ENCODE assay signal across 26 cellular contexts in the genomic region with DNA sequence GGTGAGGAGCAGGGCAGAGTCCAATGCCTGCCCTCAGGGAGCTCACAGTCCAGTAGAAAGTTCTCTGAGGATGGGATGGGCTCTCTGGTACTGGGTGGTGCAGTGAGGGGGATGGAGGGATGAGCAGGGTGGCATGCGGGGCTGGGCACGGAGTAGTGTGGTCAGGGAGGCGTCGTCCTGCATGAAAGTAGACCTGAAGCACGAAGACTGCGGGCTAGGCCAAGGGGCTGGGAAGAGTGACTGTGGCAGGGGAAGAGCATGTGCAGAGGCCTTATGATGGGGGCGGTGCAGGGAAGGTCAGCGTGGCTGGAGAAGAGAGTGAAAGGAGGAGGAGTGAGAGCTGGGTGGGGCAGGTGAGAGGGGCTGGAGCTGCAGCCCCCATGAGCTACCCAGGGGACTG. TPM values are rescaled to one million over a fixed set of nuclear protein-coding genes. Genes with fewer than 3 reads are reported as not detected.
"Had no signal": no experiment of that assay in that cellular context is flagged by ENCODE, and none has a peak within 500 bp of the region (broad histone marks: within the 10 kb centered on the region; RNA-seq: fewer than 3 reads in every experiment).

No MANE protein-coding gene starts in this region.

- H3K4me3 ChIP-seq: lung, pancreas, right lobe of liver, smooth muscle cell, thoracic aorta had no signal

- H3K4me3 Mint-ChIP-seq: activated CD4-positive, alpha-beta memory T cell treated with anti-CD3 and anti-CD28 coated beads, Interleukin-2, amount 10 ng/mL, durations not matched to agents 7 days and 5 days; activated CD4-positive, alpha-beta T cell treated with anti-CD3 and anti-CD28 coated beads, Interleukin-2, amount 10 ng/mL, durations not matched to agents 24 days and 14 days; activated naive CD4-positive, alpha-beta T cell treated with anti-CD3 and anti-CD28 coated beads, Interleukin-2, amount 10 ng/mL, durations not matched to agents 7 days and 5 days; activated T-cell treated with anti-CD3 and anti-CD28 coated beads, Interleukin-2, amount 50 U/mL, for 72 hours; naive thymus-derived CD4-positive, alpha-beta T cell; stimulated activated naive B cell treated with anti-CD40 and anti-IgM and Interleukin-4, amounts not matched to agents 10 μg/mL and 1 μg/mL and 100 μg/mL, for 72 hours; T-helper 2 cell treated with Interferon-gamma antibody and Interleukin-4, amounts not matched to agents 5 μg/mL and 100 μg/mL, for 36 hours; type B pancreatic cell had no signal

- H3K9me3 Mint-ChIP-seq: activated naive CD4-positive, alpha-beta T cell treated with anti-CD3 and anti-CD28 coated beads, Interleukin-2, amount 10 ng/mL, durations not matched to agents 7 days and 5 days had no signal

- ATAC-seq: activated CD4-positive, CD25-positive, alpha-beta regulatory T cell treated with anti-CD3 and anti-CD28 coated beads, Interleukin-2, amount 50 U/mL, for 24 hours; activated T-cell treated with anti-CD3 and anti-CD28 coated beads, Interleukin-2, amount 50 U/mL, for 72 hours; left lobe of liver; naive thymus-derived CD4-positive, alpha-beta T cell; pancreas; right lobe of liver; stimulated activated naive B cell treated with anti-CD40 and anti-IgM and Interleukin-4, amounts not matched to agents 10 μg/mL and 1 μg/mL and 100 μg/mL, for 72 hours had no signal

- H3K27ac ChIP-seq: foreskin keratinocyte, pancreas, right lobe of liver, thoracic aorta, VCaP had no signal

- H3K27me3 ChIP-seq: pancreas, right lobe of liver had no signal

- DNase-seq: activated CD4-positive, alpha-beta memory T cell treated with anti-CD3 and anti-CD28 coated beads, Interleukin-2, amount 10 ng/mL, durations not matched to agents 7 days and 5 days; activated CD4-positive, alpha-beta T cell treated with anti-CD3 and anti-CD28 coated beads, Interleukin-2, amount 10 ng/mL, durations not matched to agents 24 days and 14 days; activated effector memory CD4-positive, alpha-beta T cell treated with Interleukin-2 at 50 U/mL for 16 hours; activated naive CD4-positive, alpha-beta T cell treated with anti-CD3 and anti-CD28 coated beads, Interleukin-2, amount 10 ng/mL, durations not matched to agents 7 days and 5 days; activated T-cell treated with anti-CD3 and anti-CD28 coated beads, Interleukin-2, amount 50 U/mL, for 72 hours; amygdala; cerebellar nuclear complex; effector CD4-positive, alpha-beta T cell; erythroblast; naive thymus-derived CD4-positive, alpha-beta T cell; stimulated activated CD4-positive, alpha-beta T cell treated with anti-CD3 and anti-CD28 coated beads, Interleukin-2, amount 100 ng/mL, for 48 hours; stimulated activated CD8-positive, alpha-beta memory T cell treated with anti-CD3 and anti-CD28 coated beads, Interleukin-4, amount 100 ng/mL, for 48 hours; stimulated activated naive B cell treated with anti-CD40 and anti-IgM and Interleukin-4, amounts not matched to agents 10 μg/mL and 1 μg/mL and 100 μg/mL, for 72 hours had no signal

- H3K4me1 Mint-ChIP-seq: activated CD4-positive, alpha-beta memory T cell treated with anti-CD3 and anti-CD28 coated beads, Interleukin-2, amount 10 ng/mL, durations not matched to agents 7 days and 5 days; activated CD4-positive, alpha-beta T cell treated with anti-CD3 and anti-CD28 coated beads, Interleukin-2, amount 10 ng/mL, durations not matched to agents 24 days and 14 days; activated naive CD4-positive, alpha-beta T cell treated with anti-CD3 and anti-CD28 coated beads, Interleukin-2, amount 10 ng/mL, durations not matched to agents 7 days and 5 days; naive thymus-derived CD4-positive, alpha-beta T cell; stimulated activated naive B cell treated with anti-CD40 and anti-IgM and Interleukin-4, amounts not matched to agents 10 μg/mL and 1 μg/mL and 100 μg/mL, for 72 hours had no signal

- H3K27ac Mint-ChIP-seq: activated CD4-positive, alpha-beta memory T cell treated with anti-CD3 and anti-CD28 coated beads, Interleukin-2, amount 10 ng/mL, durations not matched to agents 7 days and 5 days; activated CD4-positive, alpha-beta T cell treated with anti-CD3 and anti-CD28 coated beads, Interleukin-2, amount 10 ng/mL, durations not matched to agents 24 days and 14 days; activated naive CD4-positive, alpha-beta T cell treated with anti-CD3 and anti-CD28 coated beads, Interleukin-2, amount 10 ng/mL, durations not matched to agents 7 days and 5 days; activated T-cell treated with anti-CD3 and anti-CD28 coated beads, Interleukin-2, amount 50 U/mL, for 72 hours; naive thymus-derived CD4-positive, alpha-beta T cell; stimulated activated naive B cell treated with anti-CD40 and anti-IgM and Interleukin-4, amounts not matched to agents 10 μg/mL and 1 μg/mL and 100 μg/mL, for 72 hours; T-helper 2 cell treated with Interferon-gamma antibody and Interleukin-4, amounts not matched to agents 5 μg/mL and 100 μg/mL, for 36 hours; type B pancreatic cell had no signal

- H3K4me1 ChIP-seq: foreskin keratinocyte, pancreas, right lobe of liver had no signal

- H3K36me3 Mint-ChIP-seq: activated naive CD4-positive, alpha-beta T cell treated with anti-CD3 and anti-CD28 coated beads, Interleukin-2, amount 10 ng/mL, durations not matched to agents 7 days and 5 days; naive thymus-derived CD4-positive, alpha-beta T cell; type B pancreatic cell had no signal

- H3K36me3 ChIP-seq: pancreas, right lobe of liver, thoracic aorta had no signal

- H3K9me3 ChIP-seq: pancreas, right lobe of liver had no signal

RNA-seq across cellular contexts. Expression of gene PITX1, which starts 52.3 kb away (rescaled TPM):
- total RNA-seq: glomerular endothelial cell, kidney epithelial cell, right lobe of liver, thoracic aorta had no signal
- polyA plus RNA-seq: naive thymus-derived CD4-positive, alpha-beta T cell had no signal
